Comparison of ENCODE assay signal across 14 cellular contexts in genomic region chr17:63702616-63703015, GRCh38. TPM values are rescaled to one million over a fixed set of nuclear protein-coding genes. Genes with fewer than 3 reads are reported as not detected.
DNase-seq lines count a peak whose midpoint lies in the region; ATAC-seq, FAIRE-seq and TF ChIP-seq lines count a peak whose summit lies in the region.
"Had no signal": no experiment of that assay in that cellular context is flagged by ENCODE, and none has a peak within 500 bp of the region (broad histone marks: within the 10 kb centered on the region; RNA-seq: fewer than 3 reads in every experiment).

No MANE protein-coding gene starts in this region.

- H3K79me1 ChIP-seq in H1 (ENCODE audit: low read depth, low read length): 0 out of 2 replicates have a peak, but pooled peaks cover 3% of the 10 kb centered on the region

- peaks cover 16% of the 10 kb centered on the region; the same call in 1 of the 2 replicates for H3K23me2 ChIP-seq in H1 (ENCODE audit: low read depth, low read length)

- TF ChIP-seq CTCF in Peyer's patch (IDR thresholded peaks at IDR 0.05): no peak
- no peak for TF ChIP-seq CTCF in H1 (IDR thresholded peaks at IDR 0.05; ENCODE audit: control extremely low read depth in 1 of 3, insufficient read depth in 1 of 3, low read depth in 1 of 3, low read length in 3 of 3)

- H3K4me1 ChIP-seq in Peyer's patch (peaks cover 0 to 31% (median 21%) of the 10 kb centered on the region in 4 donors), H1 (replicated peaks in 1 of 4; ENCODE audit: control insufficient read depth in 3 of 4, insufficient read depth in 4 of 4, low read length in 3 of 4) (peaks cover 3 to 20% (median 13%) of the 10 kb centered on the region in 4 experiments; a peak in 6 of 7 replicates)

- TF ChIP-seq EP300 in H1 (IDR thresholded peaks at IDR 0.05; ENCODE audit: borderline replicate concordance in 1 of 2, low read depth in 2 of 2, low read length in 2 of 2): no peak

- H3K36me3 ChIP-seq in Peyer's patch: peaks cover 0 to 38% (median 0%) of the 10 kb centered on the region in 3 donors
- peaks cover 0 to 11% (median 1%) of the 10 kb centered on the region in 4 experiments; a peak in 3 of 8 replicates for H3K36me3 ChIP-seq in H1 (ENCODE audit: control insufficient read depth in 2 of 4, insufficient read depth in 4 of 4, low read length in 3 of 4)

- peaks cover 3% of the 10 kb centered on the region for H3K9me3 Mint-ChIP-seq in activated CD4-positive, alpha-beta T cell treated with anti-CD3 and anti-CD28 coated beads, Interleukin-2, amount 10 ng/mL, durations not matched to agents 7 days and 5 days
- no peaks in the 10 kb centered on the region for H3K9me3 Mint-ChIP-seq in stimulated activated memory B cell treated with anti-CD40 and anti-IgM and Interleukin-4, amounts not matched to agents 10 μg/mL and 1 μg/mL and 100 μg/mL, for 72 hours

- no peak overlapping the region for H3K18ac ChIP-seq in H1 (ENCODE audit: extremely low read depth, low read length)

- 88% methylated on average over 6 of the region's 6 CpGs; no CpG with 5 or more reads in 1 of the 2 experiments for WGBS in H1 (ENCODE audit: extremely low coverage in 1 of 2, insufficient coverage in 1 of 2, insufficient read length in 1 of 2, insufficient replicate concordance in 2 of 2, low coverage in 1 of 2, low lambda C conversion rate in 2 of 2, missing lambda C conversion rate in 1 of 2), 2 experiments

- POLR2A ChIA-PET in activated CD4-positive, alpha-beta T cell treated with anti-CD3 and anti-CD28 coated beads, Interleukin-2, amount 10 ng/mL, durations not matched to agents 7 days and 5 days (lab: Charles Lee): interaction anchor here (1.0 kb wide), 1 partner anchor 40 kb away, joined by 3 read pairs; no protein-coding TSS in a partner anchor
- POLR2A ChIA-PET in H1 (lab: Charles Lee; ENCODE audit: partially characterized antibody): interaction anchor here (0.8 to 1.3 kb wide), 3 partner anchors 8 to 87 kb away, joined by 3 to 4 read pairs (median 3); no protein-coding TSS in a partner anchor

- 0 out of 7 replicates have a peak overlapping the region, but pooled peaks of 1 of the 4 experiments have one; percentile 14 for H3K9ac ChIP-seq in H1 (replicated peaks in 1 of 4; ENCODE audit: extremely low read depth in 1 of 4, low read depth in 3 of 4, low read length in 3 of 4)

- no peak overlapping the region for H2BK12ac ChIP-seq in H1 (ENCODE audit: low read depth, low read length)

- no peak overlapping the region for H3K4ac ChIP-seq in H1 (replicated peaks; ENCODE audit: insufficient read length, low read depth, low read length)

- H2BK15ac ChIP-seq in H1 (ENCODE audit: low read length): no peak overlapping the region

- no peaks in the 10 kb centered on the region for H3K27me3 Mint-ChIP-seq in activated CD4-positive, alpha-beta T cell treated with anti-CD3 and anti-CD28 coated beads, Interleukin-2, amount 10 ng/mL, durations not matched to agents 7 days and 5 days
- H3K27me3 Mint-ChIP-seq in stimulated activated memory B cell treated with anti-CD40 and anti-IgM and Interleukin-4, amounts not matched to agents 10 μg/mL and 1 μg/mL and 100 μg/mL, for 72 hours: no peaks in the 10 kb centered on the region

- H3K27ac ChIP-seq in Peyer's patch (peak overlapping the region; percentile 67 to 100 (median 94)), H1 (ENCODE audit: low read depth, low read length) (no peak overlapping the region)
- H3K27ac ChIP-seq: vagina had no signal

- CTCF ChIA-PET in activated CD4-positive, alpha-beta T cell treated with anti-CD3 and anti-CD28 coated beads, Interleukin-2, amount 10 ng/mL, durations not matched to agents 7 days and 5 days (lab: Charles Lee): interaction anchor here (0.6 to 2.3 kb wide), 7 partner anchors 9 to 146 kb away, joined by 3 to 11 read pairs (median 4); no protein-coding TSS in a partner anchor
- CTCF ChIA-PET in H1 (lab: Charles Lee; ENCODE audit: partially characterized antibody): interaction anchor here (0.9 to 3.3 kb wide), 4 partner anchors 8 to 91 kb away, joined by 3 to 17 read pairs (median 5); no protein-coding TSS in a partner anchor

- peaks cover 62% of the 10 kb centered on the region for H3K4me1 Mint-ChIP-seq in activated CD4-positive, alpha-beta T cell treated with anti-CD3 and anti-CD28 coated beads, Interleukin-2, amount 10 ng/mL, durations not matched to agents 7 days and 5 days
- H3K4me1 Mint-ChIP-seq in stimulated activated memory B cell treated with anti-CD40 and anti-IgM and Interleukin-4, amounts not matched to agents 10 μg/mL and 1 μg/mL and 100 μg/mL, for 72 hours: peaks cover 68% of the 10 kb centered on the region

- H2BK20ac ChIP-seq in H1 (ENCODE audit: low read length): no peak overlapping the region

- no peak overlapping the region for H4K5ac ChIP-seq in H1 (ENCODE audit: insufficient read length, low read depth, low read length)

- H3K14ac ChIP-seq in H1 (ENCODE audit: insufficient read length): no peak overlapping the region

- no peak overlapping the region for H4K8ac ChIP-seq in H1 (ENCODE audit: extremely low read depth, insufficient read depth, low read length)

- TF ChIP-seq POLR2A in Peyer's patch (IDR thresholded peaks at IDR 0.05) (no peak), H1 (IDR thresholded peaks at IDR 0.05; ENCODE audit: control extremely low read depth in 1 of 2, low read depth in 2 of 2, low read length in 2 of 2) (no peak)

- H2AFZ ChIP-seq in H1 (ENCODE audit: low read length): no peak overlapping the region

- H3K23ac ChIP-seq in H1 (ENCODE audit: insufficient read length): no peak overlapping the region

- H3K79me2 ChIP-seq in H1 (ENCODE audit: control insufficient read depth in 1 of 2, insufficient read depth in 2 of 2, low read length in 2 of 2): no peaks in the 10 kb centered on the region; a peak in 1 of 4 replicates

- peak overlapping the region in 1 of 2 experiments; percentile 84; a peak in 1 of 4 replicates for H3K4me2 ChIP-seq in H1 (ENCODE audit: insufficient read depth in 1 of 2, low read depth in 2 of 2, low read length in 2 of 2)

- no peaks in the 10 kb centered on the region for H3K27me3 ChIP-seq in Peyer's patch
- peaks cover 0 to 5% (median 0%) of the 10 kb centered on the region in 4 experiments; a peak in 3 of 7 replicates for H3K27me3 ChIP-seq in H1 (replicated peaks in 1 of 4; ENCODE audit: control insufficient read depth in 3 of 4, extremely low read depth in 1 of 4, insufficient read depth in 3 of 4, low read length in 3 of 4)
- H3K27me3 ChIP-seq: MG63, vagina had no signal

- H4K91ac ChIP-seq in H1 (replicated peaks; ENCODE audit: insufficient read length, low read length): no peak overlapping the region

- no peak for ATAC-seq in stimulated activated memory B cell treated with anti-CD40 and anti-IgM and Interleukin-4, amounts not matched to agents 10 μg/mL and 1 μg/mL and 100 μg/mL, for 72 hours
- ATAC-seq in GM21723 (IDR thresholded peaks at IDR 0.05; ENCODE audit: unreplicated experiment): no peak
- ATAC-seq: left cardiac atrium had no signal

- FAIRE-seq in H1 (lab: Jason Lieb, UNC): no peak

- peak overlapping the region; percentile 99 for H3K27ac Mint-ChIP-seq in activated CD4-positive, alpha-beta T cell treated with anti-CD3 and anti-CD28 coated beads, Interleukin-2, amount 10 ng/mL, durations not matched to agents 7 days and 5 days
- H3K27ac Mint-ChIP-seq in stimulated activated memory B cell treated with anti-CD40 and anti-IgM and Interleukin-4, amounts not matched to agents 10 μg/mL and 1 μg/mL and 100 μg/mL, for 72 hours: peak overlapping the region; percentile 97

- H2BK120ac ChIP-seq in H1 (replicated peaks; ENCODE audit: low read depth, low read length): no peak overlapping the region

- H3K56ac ChIP-seq in H1 (replicated peaks; ENCODE audit: insufficient read length, low read depth, low read length): no peak overlapping the region

- peaks cover 4 to 13% of the 10 kb centered on the region in 2 experiments for H4K20me1 ChIP-seq in H1 (replicated peaks in 1 of 2; ENCODE audit: control insufficient read depth in 1 of 2, insufficient read depth in 2 of 2, low read length in 2 of 2)

- H3K4me3 Mint-ChIP-seq in activated CD4-positive, alpha-beta T cell treated with anti-CD3 and anti-CD28 coated beads, Interleukin-2, amount 10 ng/mL, durations not matched to agents 7 days and 5 days: peak overlapping the region; percentile 96
- H3K4me3 Mint-ChIP-seq in stimulated activated memory B cell treated with anti-CD40 and anti-IgM and Interleukin-4, amounts not matched to agents 10 μg/mL and 1 μg/mL and 100 μg/mL, for 72 hours: peak overlapping the region; percentile 93

- H3K4me3 ChIP-seq in Peyer's patch (peak overlapping the region in 2 of 4 donors; percentile 79 to 92), H1 (ENCODE audit: extremely low read depth in 1 of 4, insufficient read depth in 2 of 4, low read depth in 3 of 4, low read length in 4 of 4) (no peak overlapping the region)
- H3K4me3 ChIP-seq: MG63, vagina had no signal

- no peak overlapping the region for H2AK5ac ChIP-seq in H1 (ENCODE audit: low read depth, low read length)

- no peak for TF ChIP-seq RAD21 in H1 (IDR thresholded peaks at IDR 0.05 in 1 of 2, conservative IDR thresholded peaks at IDR 0.05 in 1 of 2; ENCODE audit: low read depth in 2 of 2, low read length in 2 of 2)

- no peak overlapping the region for H2BK5ac ChIP-seq in H1 (ENCODE audit: low read depth, low read length)

- peaks cover 61% of the 10 kb centered on the region for H3K36me3 Mint-ChIP-seq in activated CD4-positive, alpha-beta T cell treated with anti-CD3 and anti-CD28 coated beads, Interleukin-2, amount 10 ng/mL, durations not matched to agents 7 days and 5 days (ENCODE audit: low read depth)
- peaks cover 32% of the 10 kb centered on the region for H3K36me3 Mint-ChIP-seq in stimulated activated memory B cell treated with anti-CD40 and anti-IgM and Interleukin-4, amounts not matched to agents 10 μg/mL and 1 μg/mL and 100 μg/mL, for 72 hours

- H3K9me3 ChIP-seq in Peyer's patch: no peaks in the 10 kb centered on the region
- H3K9me3 ChIP-seq in H1 (ENCODE audit: insufficient read depth in 2 of 2, low read depth in 1 of 2, low read length in 1 of 2): no peaks in the 10 kb centered on the region
- H3K9me3 ChIP-seq: MG63, vagina had no signal

- no peak for DNase-seq in activated CD4-positive, alpha-beta T cell treated with anti-CD3 and anti-CD28 coated beads, Interleukin-2, amount 10 ng/mL, durations not matched to agents 7 days and 5 days
- DNase-seq in activated CD4-positive, alpha-beta T cell treated with anti-CD3 and anti-CD28 coated beads for 48 hours: no peak
- DNase-seq in Peyer's patch: peak in 1 of 3 donors; percentile 12
- DNase-seq in H1 (ENCODE audit: low read depth in 1 of 2, low spot score in 2 of 2): no peak
- no peak for DNase-seq in COLO668 (lab: John Stamatoyannopoulos, UW; ENCODE audit: unreplicated experiment)
- DNase-seq in NCI-H1436 (lab: John Stamatoyannopoulos, UW): no peak
- DNase-seq: foreskin melanocyte, HCEC 1CT, MG63, SW 1271 had no signal

RNA-seq across cellular contexts. Expression of gene LIMD2, which starts 2.7 kb away (rescaled TPM):
- 100 to 1,000 TPM; 409 to 433 TPM for total RNA-seq in activated CD4-positive, alpha-beta T cell treated with anti-CD3 and anti-CD28 coated beads, Interleukin-2, amount 10 ng/mL, durations not matched to agents 7 days and 5 days
- total RNA-seq in Peyer's patch: 10 to 100 TPM in 3 of 4 donors, 1 to 10 TPM in 1; 9.9 to 79.2 (median 12.6) TPM
- total RNA-seq in H1 (2021; fragmentation: NEBNext Ultra II Directional; extraction: Animal tissue kit (Norgen Biotek cat#: 25700)): 77.2 and 78.6 TPM in 2 replicates
- polyA plus RNA-seq in H1 (2011; rRNA removed): 72.0 and 92.0 TPM in 2 replicates
- polyA plus RNA-seq in H1 (2011; cell fraction: cytosol; rRNA removed): 73.5 TPM
- 230 TPM for polyA plus RNA-seq in H1 (2011; cell fraction: nucleus; rRNA removed)
- polyA plus RNA-seq in H1 (2012, experiment 1 of 2): 65.0 to 90.9 TPM (median 81.9 TPM) in 4 replicates
- 60.6 TPM for polyA plus RNA-seq in H1 (2012, experiment 2 of 2)
- polyA plus RNA-seq in H1 (2013, experiment 1 of 2): 44.6 TPM
- 44.8 TPM for polyA plus RNA-seq in H1 (2013, experiment 2 of 2)
- 13.1 and 16.4 TPM in 2 replicates for polyA minus RNA-seq in H1 (2011; rRNA and poly(A)+ RNA removed)
- polyA minus RNA-seq in H1 (2011; cell fraction: cytosol; rRNA and poly(A)+ RNA removed): 36.4 TPM
- 51.4 TPM for polyA minus RNA-seq in H1 (2011; cell fraction: nucleus; rRNA and poly(A)+ RNA removed)

RNA-seq across cellular contexts. Expression of gene STRADA, which starts 39.0 kb away (rescaled TPM):
- total RNA-seq in activated CD4-positive, alpha-beta T cell treated with anti-CD3 and anti-CD28 coated beads, Interleukin-2, amount 10 ng/mL, durations not matched to agents 7 days and 5 days: 10 to 100 TPM; 46.8 to 49.0 TPM
- 10 to 100 TPM; 14.2 to 52.8 (median 40.4) TPM for total RNA-seq in Peyer's patch
- total RNA-seq in H1 (2021; fragmentation: NEBNext Ultra II Directional; extraction: Animal tissue kit (Norgen Biotek cat#: 25700)): 27.8 and 35.6 TPM in 2 replicates
- 43.3 and 48.7 TPM in 2 replicates for polyA plus RNA-seq in H1 (2011; rRNA removed)
- 33.3 TPM for polyA plus RNA-seq in H1 (2011; cell fraction: cytosol; rRNA removed)
- 59.6 TPM for polyA plus RNA-seq in H1 (2011; cell fraction: nucleus; rRNA removed)
- polyA plus RNA-seq in H1 (2012, experiment 1 of 2): 33.8 to 42.4 TPM (median 38.8 TPM) in 4 replicates
- 22.4 TPM for polyA plus RNA-seq in H1 (2012, experiment 2 of 2)
- polyA plus RNA-seq in H1 (2013, experiment 1 of 2): 21.6 TPM
- 20.1 TPM for polyA plus RNA-seq in H1 (2013, experiment 2 of 2)
- 31.8 and 55.9 TPM in 2 replicates for polyA minus RNA-seq in H1 (2011; rRNA and poly(A)+ RNA removed)
- 14.4 TPM for polyA minus RNA-seq in H1 (2011; cell fraction: cytosol; rRNA and poly(A)+ RNA removed)
- 33.4 TPM for polyA minus RNA-seq in H1 (2011; cell fraction: nucleus; rRNA and poly(A)+ RNA removed)
